In the genomic region with DNA sequence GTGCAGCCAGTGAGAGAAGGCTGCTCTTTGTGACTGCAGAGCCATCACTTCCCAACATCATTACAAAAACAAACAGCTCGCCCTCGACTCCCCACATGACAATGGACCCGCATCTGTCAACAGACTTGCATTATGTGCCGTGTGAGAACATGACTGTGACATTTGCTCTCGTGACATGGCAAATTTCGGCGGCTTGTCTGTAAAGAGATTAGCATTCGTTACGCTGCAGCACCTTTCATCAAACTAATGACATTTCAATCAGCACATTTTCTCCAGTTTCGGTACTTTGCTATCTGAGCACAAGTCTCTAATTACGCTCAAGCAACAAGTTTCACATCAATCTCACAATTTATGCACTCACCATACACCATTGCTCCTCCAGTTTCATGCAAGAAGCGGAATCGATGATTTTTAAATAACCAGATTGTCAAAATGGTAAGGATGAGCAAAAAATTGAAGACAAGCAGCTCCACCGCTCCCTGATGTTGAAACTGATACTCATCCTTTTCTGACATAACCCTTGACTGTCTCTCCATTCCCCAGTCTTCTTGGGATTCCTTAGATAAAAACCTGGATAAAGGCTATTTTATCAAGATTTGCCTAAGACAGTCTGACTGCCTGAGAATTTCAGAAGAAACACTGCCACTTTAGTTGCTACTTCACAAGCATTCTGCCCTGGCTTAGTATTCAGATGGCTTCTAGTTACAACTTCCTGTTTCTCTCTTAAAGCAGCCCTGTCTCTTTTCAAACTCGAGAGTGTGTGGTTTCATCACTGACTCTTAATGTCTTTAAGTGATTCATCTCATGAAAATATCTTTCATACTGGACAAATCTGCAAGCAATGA, we compare ENCODE assay signal across 9 cellular contexts. TPM values are rescaled to one million over a fixed set of nuclear protein-coding genes. Genes with fewer than 3 reads are reported as not detected.
DNase-seq lines count a peak whose midpoint lies in the region; FAIRE-seq and TF ChIP-seq lines count a peak whose summit lies in the region.
"Had no signal": no experiment of that assay in that cellular context is flagged by ENCODE, and none has a peak within 500 bp of the region (broad histone marks: within the 10 kb centered on the region; RNA-seq: fewer than 3 reads in every experiment).

A gene (minus strand): TSS at position 682 of the 845 bp plus-strand sequence. CDS start 146 bp downstream, at position 536.

- no peak for TF ChIP-seq CTCF in keratinocyte (optimal IDR thresholded peaks at IDR 0.05 in 1 of 3, IDR thresholded peaks at IDR 0.05 in 1 of 3, conservative IDR thresholded peaks at IDR 0.05 in 1 of 3; ENCODE audit: extremely low read depth in 1 of 3, insufficient read depth in 2 of 3, low read length in 3 of 3)
- no peak for TF ChIP-seq CTCF in smooth muscle cell (IDR thresholded peaks at IDR 0.05; ENCODE audit: borderline replicate concordance, insufficient read depth, poor library complexity, severe bottlenecking)

- H3K27ac ChIP-seq in keratinocyte (ENCODE audit: control insufficient read depth, insufficient read depth, low read length) (peak within 1 kb of the TSS; percentile 44), smooth muscle cell (ENCODE audit: low read depth) (peak within 1 kb of the TSS; percentile 29)

- peak within 1 kb of the TSS; percentile 40 to 62 (median 58) for H3K4me3 ChIP-seq in keratinocyte (ENCODE audit: control insufficient read depth in 2 of 3, extremely low read depth in 1 of 3, insufficient read depth in 2 of 3, low read depth in 1 of 3, low read length in 3 of 3)
- peak within 1 kb of the TSS; percentile 74 for H3K4me3 ChIP-seq in smooth muscle cell

- H3K9me1 ChIP-seq in keratinocyte (ENCODE audit: control insufficient read depth, extremely low read depth, insufficient read depth, low read length) = no peaks in the 10 kb centered on the region

- H3K4me2 ChIP-seq in keratinocyte (ENCODE audit: control insufficient read depth, extremely low read depth, insufficient read depth, low read depth, low read length) = peak within 1 kb of the TSS; percentile 67
- H3K4me2 ChIP-seq in smooth muscle cell = peak within 1 kb of the TSS; percentile 95

- no peaks in the 10 kb centered on the region for H3K27me3 ChIP-seq in keratinocyte (ENCODE audit: control insufficient read depth, extremely low read depth, insufficient read depth, low read length)
- H3K27me3 ChIP-seq in smooth muscle cell (ENCODE audit: low read depth) = no peaks in the 10 kb centered on the region

- H3F3A ChIP-seq in smooth muscle cell (ENCODE audit: low read depth) = no peaks in the 10 kb centered on the region

- peak; percentile 91 for FAIRE-seq in H54 (lab: Jason Lieb, UNC)
- peak; percentile 81 for FAIRE-seq in keratinocyte (lab: Jason Lieb, UNC)

- TF ChIP-seq POLR2A in H54 (IDR thresholded peaks at IDR 0.05; ENCODE audit: low read depth, low read length) = no peak

- H3K4me1 ChIP-seq in keratinocyte (ENCODE audit: control insufficient read depth, extremely low read depth, insufficient read depth, low read length) = peaks cover 33% of the 10 kb centered on the region
- H3K4me1 ChIP-seq in smooth muscle cell (ENCODE audit: low read depth) = peaks cover 8% of the 10 kb centered on the region

- H3K36me3 ChIP-seq in keratinocyte (ENCODE audit: control insufficient read depth in 2 of 2, extremely low read depth in 1 of 2, insufficient read depth in 2 of 2, low read length in 2 of 2) = no peaks in the 10 kb centered on the region
- H3K36me3 ChIP-seq in smooth muscle cell (ENCODE audit: low read depth) = no peaks in the 10 kb centered on the region

- intact Hi-C loops in T-helper 2 cell treated with Interferon-gamma antibody and Interleukin-4, amounts not matched to agents 100 ng/mL and 5 ng/mL, for 36 hours (cut with micrococcal nuclease) = loop anchor here (1.0 to 5.0 kb wide), 6 partner anchors 23 to 847 kb away; a partner anchor contains a TSS

- dilution Hi-C loops in keratinocyte (cut with MboI; ENCODE audit: extremely low pct_ligation_motif_present, low sequenced_read_pairs) = no loop called here

- 8% methylated on average over 15 of the region's 15 CpGs for WGBS in smooth muscle cell (ENCODE audit: low lambda C conversion rate)

- H3K9ac ChIP-seq in keratinocyte (ENCODE audit: control insufficient read depth, extremely low read depth, insufficient read depth, low read length) (peak within 1 kb of the TSS; percentile 51), smooth muscle cell (ENCODE audit: low read depth) (peak within 1 kb of the TSS; percentile 44)

- DNase-seq in NCI-H2196 (lab: John Stamatoyannopoulos, UW; ENCODE audit: unreplicated experiment) (peak; percentile 5), NCI-H2196 treated with DMSO at 0.1 percent for 48 hours (lab: John Stamatoyannopoulos, UW; ENCODE audit: unreplicated experiment) (no peak), H54 (ENCODE audit: insufficient read length, low spot score) (peak; percentile 16), LoVo (ENCODE audit: low spot score) (peak; percentile 27), cerebellum (ENCODE audit: low spot score) (no peak), keratinocyte (ENCODE audit: low read depth, low spot score) (no peak), smooth muscle cell (lab: John Stamatoyannopoulos, UW; ENCODE audit: unreplicated experiment) (no peak)

- H2AFZ ChIP-seq in keratinocyte (ENCODE audit: control insufficient read depth, low read length) = peak within 1 kb of the TSS; percentile 60
- H2AFZ ChIP-seq in smooth muscle cell (ENCODE audit: low read depth) = peak within 1 kb of the TSS; percentile 99

- no peaks in the 10 kb centered on the region for H3K79me2 ChIP-seq in keratinocyte (ENCODE audit: control insufficient read depth, insufficient read depth, low read length)
- H3K79me2 ChIP-seq in smooth muscle cell (ENCODE audit: low read depth) = no peaks in the 10 kb centered on the region

- H3K9me3 ChIP-seq in keratinocyte (ENCODE audit: control insufficient read depth, low read depth, low read length) (no peaks in the 10 kb centered on the region), smooth muscle cell (replicated peaks; ENCODE audit: low read depth) (no peaks in the 10 kb centered on the region)

- H4K20me1 ChIP-seq in keratinocyte (ENCODE audit: control insufficient read depth, extremely low read depth, insufficient read depth, low read length) = no peaks in the 10 kb centered on the region
- no peaks in the 10 kb centered on the region for H4K20me1 ChIP-seq in smooth muscle cell (ENCODE audit: low read depth)

RNA-seq across cellular contexts. Expression of the gene that starts here (rescaled TPM):
- total RNA-seq in T-helper 2 cell treated with Interferon-gamma antibody and Interleukin-4, amounts not matched to agents 100 ng/mL and 5 ng/mL, for 36 hours = 13.4 and 15.8 TPM in 2 replicates
- total RNA-seq in cerebellum = 14.4 TPM
- polyA plus RNA-seq in keratinocyte = 2.9 to 7.0 TPM (median 5.2 TPM) in 3 replicates
- 1.7 TPM for polyA plus RNA-seq in keratinocyte (2011; ENCODE audit: low read depth)
- polyA plus RNA-seq in keratinocyte (2011; cell fraction: cytosol; rRNA removed) = 1.5 and 3.5 TPM in 2 replicates
- 4.6 and 6.8 TPM in 2 replicates for polyA plus RNA-seq in keratinocyte (2011; cell fraction: nucleus; rRNA removed)
- polyA plus RNA-seq in keratinocyte (2012; ENCODE audit: low replicate concordance) = 2.9 and 4.3 TPM in 2 replicates
- 5.7 to 14.0 TPM (median 9.7 TPM) in 3 replicates for polyA minus RNA-seq in keratinocyte
- polyA minus RNA-seq in keratinocyte (2011; cell fraction: cytosol; rRNA and poly(A)+ RNA removed) = 1.9 TPM
- polyA minus RNA-seq in keratinocyte (2011; cell fraction: nucleus; rRNA and poly(A)+ RNA removed) = 8.1 and 17.8 TPM in 2 replicates
- 6.2 and 8.9 TPM in 2 replicates for total RNA-seq in smooth muscle cell
- 4.0 and 5.2 TPM in 2 replicates for polyA plus RNA-seq in smooth muscle cell
- total RNA-seq: Daoy had no signal

Comparison
In these comparisons a context has a peak if more than half of its experiments do, and no peak if none do; other contexts are left out.
1. DNase-seq: peak in NCI-H2196 (single experiment), H54 (single experiment) and LoVo (single experiment); none in NCI-H2196 treated with DMSO at 0.1 percent for 48 hours (single experiment), cerebellum (single experiment), keratinocyte (single experiment) and smooth muscle cell (single experiment).